Comparison of ENCODE assay signal across 16 cellular contexts in genomic region chr6:4153514-4153985, GRCh38. TPM values are rescaled to one million over a fixed set of nuclear protein-coding genes. Genes with fewer than 3 reads are reported as not detected.
DNase-seq lines count a peak whose midpoint lies in the region; ATAC-seq and TF ChIP-seq lines count a peak whose summit lies in the region.
"Had no signal": no experiment of that assay in that cellular context is flagged by ENCODE, and none has a peak within 500 bp of the region (broad histone marks: within the 10 kb centered on the region; RNA-seq: fewer than 3 reads in every experiment).

No MANE protein-coding gene starts in this region.

- H3K27me3 Mint-ChIP-seq in activated naive CD8-positive, alpha-beta T cell, result peaks cover 2% of the 10 kb centered on the region
- peaks cover 1% of the 10 kb centered on the region for H3K27me3 Mint-ChIP-seq in activated naive CD8-positive, alpha-beta T cell treated with anti-CD3 and anti-CD28 coated beads, Interleukin-2, amount 50 U/mL, for 24 hours
- no peaks in the 10 kb centered on the region for H3K27me3 Mint-ChIP-seq in progenitor cell of endocrine pancreas

- H3K27ac Mint-ChIP-seq in activated naive CD8-positive, alpha-beta T cell, result peak overlapping the region; percentile 72
- H3K27ac Mint-ChIP-seq in activated naive CD8-positive, alpha-beta T cell treated with anti-CD3 and anti-CD28 coated beads, Interleukin-2, amount 50 U/mL, for 24 hours, result no peak overlapping the region
- peak overlapping the region; percentile 16 for H3K27ac Mint-ChIP-seq in progenitor cell of endocrine pancreas
- H3K27ac Mint-ChIP-seq: activated CD8-positive, alpha-beta T cell treated with anti-CD3 and anti-CD28 coated beads, Interleukin-2, amount 10 ng/mL, durations not matched to agents 7 days and 5 days; activated T-helper 1 cell treated with anti-CD3 and anti-CD28 coated beads, Interleukin-12 subunit alpha, Interleukin-12 subunit beta, Interleukin-2, Interleukin-4 antibody, amounts not matched to agents 30 ng/mL and 10 ng/mL and 1 ng/mL, durations not matched to agents 14 hours and 24 hours and 36 hours; T-cell had no signal

- DNase-seq in activated naive CD8-positive, alpha-beta T cell treated with anti-CD3 and anti-CD28 coated beads, Interleukin-2, amount 50 U/mL, for 24 hours, result no peak
- DNase-seq in Jurkat, Clone E6-1 (ENCODE audit: low read depth, low spot score), result peak; percentile 46
- DNase-seq in progenitor cell of endocrine pancreas (ENCODE audit: low spot score, unreplicated experiment) (no peak), cerebellar nuclear complex (lab: John Stamatoyannopoulos, UW) (no peak), Ammon's horn (ENCODE audit: low spot score) (no peak)
- no peak for DNase-seq in activated naive CD4-positive, alpha-beta T cell treated with Interleukin-2 at 50 U/mL for 16 hours
- DNase-seq: activated CD8-positive, alpha-beta T cell treated with anti-CD3 and anti-CD28 coated beads, Interleukin-2, amount 10 ng/mL, durations not matched to agents 7 days and 5 days; C1 segment of cervical spinal cord; GOT3; left ventricle myocardium superior; NCI-H1694; sigmoid colon; T-cell had no signal

- ATAC-seq in activated naive CD8-positive, alpha-beta T cell treated with anti-CD3 and anti-CD28 coated beads, Interleukin-2, amount 50 U/mL, for 24 hours, result no peak
- peak; percentile 75 for ATAC-seq in HG02981 (IDR thresholded peaks at IDR 0.05; ENCODE audit: unreplicated experiment)
- ATAC-seq: activated CD8-positive, alpha-beta T cell treated with anti-CD3 and anti-CD28 coated beads, Interleukin-2, amount 10 ng/mL, durations not matched to agents 7 days and 5 days; left ventricle myocardium superior had no signal

- peaks cover 20% of the 10 kb centered on the region for H3K4me1 Mint-ChIP-seq in activated naive CD8-positive, alpha-beta T cell (ENCODE audit: low read depth)
- H3K4me1 Mint-ChIP-seq in activated naive CD8-positive, alpha-beta T cell treated with anti-CD3 and anti-CD28 coated beads, Interleukin-2, amount 50 U/mL, for 24 hours, result peaks cover 6% of the 10 kb centered on the region
- H3K4me1 Mint-ChIP-seq in progenitor cell of endocrine pancreas (ENCODE audit: low read depth), result peaks cover 2% of the 10 kb centered on the region

- no peak overlapping the region for H3K4me3 ChIP-seq in Jurkat, Clone E6-1 (ENCODE audit: low read length)
- H3K4me3 ChIP-seq: sigmoid colon had no signal

- no peak overlapping the region for H3K4me3 Mint-ChIP-seq in activated naive CD8-positive, alpha-beta T cell
- no peak overlapping the region for H3K4me3 Mint-ChIP-seq in activated naive CD8-positive, alpha-beta T cell treated with anti-CD3 and anti-CD28 coated beads, Interleukin-2, amount 50 U/mL, for 24 hours
- H3K4me3 Mint-ChIP-seq in progenitor cell of endocrine pancreas (ENCODE audit: low read depth), result no peak overlapping the region
- H3K4me3 Mint-ChIP-seq: activated CD8-positive, alpha-beta T cell treated with anti-CD3 and anti-CD28 coated beads, Interleukin-2, amount 10 ng/mL, durations not matched to agents 7 days and 5 days; activated T-helper 1 cell treated with anti-CD3 and anti-CD28 coated beads, Interleukin-12 subunit alpha, Interleukin-12 subunit beta, Interleukin-2, Interleukin-4 antibody, amounts not matched to agents 30 ng/mL and 10 ng/mL and 1 ng/mL, durations not matched to agents 14 hours and 24 hours and 36 hours had no signal

- no peak for TF ChIP-seq CTCF in progenitor cell of endocrine pancreas (IDR thresholded peaks at IDR 0.05; ENCODE audit: unreplicated experiment)

- no peaks in the 10 kb centered on the region for H3K36me3 Mint-ChIP-seq in activated naive CD8-positive, alpha-beta T cell
- H3K36me3 Mint-ChIP-seq in activated naive CD8-positive, alpha-beta T cell treated with anti-CD3 and anti-CD28 coated beads, Interleukin-2, amount 50 U/mL, for 24 hours (ENCODE audit: low read depth), result no peaks in the 10 kb centered on the region
- no peaks in the 10 kb centered on the region for H3K36me3 Mint-ChIP-seq in progenitor cell of endocrine pancreas (ENCODE audit: insufficient read depth)

- H3K9me3 Mint-ChIP-seq in activated naive CD8-positive, alpha-beta T cell (ENCODE audit: low read depth), result no peaks in the 10 kb centered on the region
- no peaks in the 10 kb centered on the region for H3K9me3 Mint-ChIP-seq in activated naive CD8-positive, alpha-beta T cell treated with anti-CD3 and anti-CD28 coated beads, Interleukin-2, amount 50 U/mL, for 24 hours
- peaks cover 9% of the 10 kb centered on the region for H3K9me3 Mint-ChIP-seq in progenitor cell of endocrine pancreas (ENCODE audit: low read depth)
- H3K9me3 Mint-ChIP-seq: activated T-helper 1 cell treated with anti-CD3 and anti-CD28 coated beads, Interleukin-12 subunit alpha, Interleukin-12 subunit beta, Interleukin-2, Interleukin-4 antibody, amounts not matched to agents 30 ng/mL and 10 ng/mL and 1 ng/mL, durations not matched to agents 14 hours and 24 hours and 36 hours; T-cell had no signal

RNA-seq across cellular contexts. Expression of gene ECI2, which starts 18.2 kb away (rescaled TPM):
- 224 TPM for polyA plus RNA-seq in Jurkat, Clone E6-1 (2012; ENCODE audit: insufficient read depth, insufficient read length)
- 68.5 and 71.8 TPM in 2 replicates for total RNA-seq in progenitor cell of endocrine pancreas
